Comparison of ENCODE assay signal across 23 cellular contexts in the genomic region with DNA sequence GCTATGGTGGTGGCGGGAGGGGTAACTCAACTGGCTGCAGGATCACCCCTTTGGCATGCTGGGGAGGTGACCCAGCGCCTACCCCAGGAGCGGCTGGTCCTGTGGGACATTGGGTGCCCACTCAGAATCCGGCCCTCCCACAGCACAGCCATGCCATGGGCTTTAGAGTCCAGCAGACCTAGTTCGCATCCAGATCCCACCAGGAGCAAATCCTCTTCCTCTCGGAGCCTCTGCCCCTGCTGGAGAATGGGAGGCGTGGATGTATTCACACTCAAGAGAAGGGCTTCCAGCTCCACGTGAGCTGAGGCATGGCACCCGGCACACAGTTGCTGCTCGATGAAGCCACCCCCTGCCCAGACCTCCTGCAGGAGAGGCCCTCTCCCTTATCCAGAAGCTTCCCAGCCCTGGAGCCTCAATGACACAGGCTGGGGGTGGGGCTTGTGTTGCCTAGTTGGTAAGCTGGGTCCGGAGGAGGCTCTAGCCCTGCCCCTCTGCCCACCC. TPM values are rescaled to one million over a fixed set of nuclear protein-coding genes. Genes with fewer than 3 reads are reported as not detected.
DNase-seq lines count a peak whose midpoint lies in the region; TF ChIP-seq lines count a peak whose summit lies in the region.
"Had no signal": no experiment of that assay in that cellular context is flagged by ENCODE, and none has a peak within 500 bp of the region (broad histone marks: within the 10 kb centered on the region; RNA-seq: fewer than 3 reads in every experiment).

No MANE protein-coding gene starts in this region.

- H3K9me3 ChIP-seq in H9 (ENCODE audit: control insufficient read depth, low read depth, low read length) (no peaks in the 10 kb centered on the region), WERI-Rb-1 (ENCODE audit: severe bottlenecking) (no peaks in the 10 kb centered on the region)
- H3K9me3 ChIP-seq: ascending aorta, MG63 had no signal

- H3K27ac Mint-ChIP-seq in H9 = no peak overlapping the region
- H3K27ac Mint-ChIP-seq: effector memory CD8-positive, alpha-beta T cell; natural killer cell; stimulated activated naive CD8-positive, alpha-beta T cell treated with anti-CD3 and anti-CD28 coated beads, Interleukin-15, Interleukin-2, amounts not matched to agents 100 ng/mL and 50 ng/mL, for 24 hours; T-helper 17 cell had no signal

- no peak overlapping the region for H4K91ac ChIP-seq in H9 (ENCODE audit: insufficient read length, low read depth, low read length)

- no peak overlapping the region for H2BK120ac ChIP-seq in H9 (ENCODE audit: low read depth, low read length, poor library complexity, severe bottlenecking)

- no peak overlapping the region for H2AK5ac ChIP-seq in H9 (ENCODE audit: insufficient read length, low read length)

- no peaks in the 10 kb centered on the region; a peak in 1 of 5 replicates for H3K9me3 Mint-ChIP-seq in H9
- H3K9me3 Mint-ChIP-seq: effector memory CD8-positive, alpha-beta T cell; natural killer cell; stimulated activated naive CD8-positive, alpha-beta T cell treated with anti-CD3 and anti-CD28 coated beads, Interleukin-15, Interleukin-2, amounts not matched to agents 100 ng/mL and 50 ng/mL, for 24 hours had no signal

- no peak overlapping the region for H2BK12ac ChIP-seq in H9 (ENCODE audit: insufficient read length, low read depth, low read length)

- no peaks in the 10 kb centered on the region for H3K36me3 Mint-ChIP-seq in H9 (ENCODE audit: insufficient read depth in 1 of 3, low read depth in 3 of 3)
- H3K36me3 Mint-ChIP-seq: natural killer cell had no signal

- H3K27me3 Mint-ChIP-seq in H9 (ENCODE audit: low read depth) = peaks cover 17% of the 10 kb centered on the region

- no peak overlapping the region for H3K4me2 ChIP-seq in H9 (ENCODE audit: insufficient read depth, insufficient read length, low read length)
- H3K4me2 ChIP-seq: hepatocyte had no signal

- H4K20me1 ChIP-seq in H9 (ENCODE audit: control insufficient read depth, insufficient read depth, insufficient read length) = no peaks in the 10 kb centered on the region

- H3K27me3 ChIP-seq in H9 (ENCODE audit: insufficient read depth, low read length) (no peaks in the 10 kb centered on the region), WERI-Rb-1 (ENCODE audit: insufficient read depth, low read depth, severe bottlenecking) (no peaks in the 10 kb centered on the region)
- H3K27me3 ChIP-seq: ascending aorta, hepatocyte, MG63 had no signal

- H3K79me2 ChIP-seq in H9 (ENCODE audit: insufficient read depth, low read length) = no peaks in the 10 kb centered on the region

- no peak overlapping the region for H3K4me3 Mint-ChIP-seq in H9
- H3K4me3 Mint-ChIP-seq: effector memory CD8-positive, alpha-beta T cell; natural killer cell; stimulated activated naive CD8-positive, alpha-beta T cell treated with anti-CD3 and anti-CD28 coated beads, Interleukin-15, Interleukin-2, amounts not matched to agents 100 ng/mL and 50 ng/mL, for 24 hours; T-helper 17 cell had no signal

- H2AFZ ChIP-seq in H9 (ENCODE audit: low read length) = no peak overlapping the region
- H2AFZ ChIP-seq: hepatocyte had no signal

- no peaks in the 10 kb centered on the region for H3K23me2 ChIP-seq in H9 (ENCODE audit: insufficient read length, low read depth, low read length, poor library complexity, severe bottlenecking)

- no peak overlapping the region for H3K56ac ChIP-seq in H9 (ENCODE audit: insufficient read length, low read depth, low read length)

- no peak overlapping the region for H2BK15ac ChIP-seq in H9 (ENCODE audit: low read depth, low read length)

- no peak overlapping the region for H3K14ac ChIP-seq in H9 (ENCODE audit: insufficient read depth, low read length)

- H4K5ac ChIP-seq in H9 (ENCODE audit: insufficient read length, low read depth, low read length) = no peak overlapping the region

- no peaks in the 10 kb centered on the region; the same call in 1 of the 2 replicates for H3K4me1 ChIP-seq in H9 (ENCODE audit: insufficient read depth, low read length)
- H3K4me1 ChIP-seq: ascending aorta had no signal

- H2BK20ac ChIP-seq in H9 (ENCODE audit: low read depth, low read length, poor library complexity, severe bottlenecking) = no peak overlapping the region

- no peak overlapping the region for H3K4ac ChIP-seq in H9 (ENCODE audit: low read depth, low read length)

- H3K79me1 ChIP-seq in H9 (ENCODE audit: insufficient read depth, low read depth, low read length, poor library complexity, severe bottlenecking) = no peaks in the 10 kb centered on the region

- H3K36me3 ChIP-seq in WERI-Rb-1 = peaks cover 68% of the 10 kb centered on the region
- H3K36me3 ChIP-seq: ascending aorta, MG63 had no signal

- H2BK5ac ChIP-seq in H9 (ENCODE audit: insufficient read length, low read length) = no peak overlapping the region

- no peak overlapping the region for H3K18ac ChIP-seq in H9 (ENCODE audit: insufficient read length, low read depth, low read length)

- no peak overlapping the region for H3T11ph ChIP-seq in H9 (ENCODE audit: low read length)

- no peak overlapping the region for H3K4me3 ChIP-seq in WERI-Rb-1 (ENCODE audit: low read depth, low read length)
- H3K4me3 ChIP-seq: ascending aorta, hepatocyte, MG63 had no signal

- H3K27ac ChIP-seq in H9 (ENCODE audit: insufficient read length, low read depth, low read length) (no peak overlapping the region), WERI-Rb-1 (no peak overlapping the region)
- H3K27ac ChIP-seq: ascending aorta, hepatocyte had no signal

- H4K8ac ChIP-seq in H9 (replicated peaks; ENCODE audit: insufficient read length, low read depth, low read length) = no peak overlapping the region

- no peak overlapping the region for H3K23ac ChIP-seq in H9 (ENCODE audit: insufficient read length, low read depth, low read length)

- peak; percentile 33 for DNase-seq in H9
- peak; percentile 10 for DNase-seq in WERI-Rb-1
- peak; percentile 57 for DNase-seq in islet precursor cell
- DNase-seq in retina = peak; percentile 57
- DNase-seq in central memory CD4-positive, alpha-beta T cell = no peak
- no peak for DNase-seq in SKM-1 (lab: John Stamatoyannopoulos, UW; ENCODE audit: unreplicated experiment)
- no peak for DNase-seq in NCI-H69 (lab: John Stamatoyannopoulos, UW)
- DNase-seq: activated CD4-positive, alpha-beta T cell treated with anti-CD3 and anti-CD28 coated beads, Interleukin-2, amount 50 U/mL, for 1 hour; activated gamma-delta T cell treated with Interleukin-2 at 50 U/mL for 16 hours; DND-41; effector memory CD8-positive, alpha-beta T cell; MG63; natural killer cell; NCI-H146; NCI-H2171 treated with DMSO at 0.1 percent for 48 hours; SIG-M5; small intestine; stimulated activated CD4-positive, alpha-beta T cell treated with anti-CD3 and anti-CD28 coated beads, Interleukin-4, amount 100 ng/mL, for 1 hour had no signal

- no peak overlapping the region for H3K9ac ChIP-seq in H9 (ENCODE audit: extremely low read depth, insufficient read length, low read length)

- WGBS in H9 (ENCODE audit: extremely low coverage, insufficient read length, low lambda C conversion rate) = no CpG with 5 or more reads among the region's 11 CpGs

- TF ChIP-seq CTCF in H9 (conservative IDR thresholded peaks at IDR 0.05) (no peak), WERI-Rb-1 (IDR thresholded peaks at IDR 0.05; ENCODE audit: low read depth, low read length) (no peak)

- H3K4me1 Mint-ChIP-seq in H9 = peaks cover 15 to 28% of the 10 kb centered on the region in 2 experiments
- H3K4me1 Mint-ChIP-seq: natural killer cell, T-helper 17 cell had no signal

RNA-seq across cellular contexts. Expression of a gene that starts 17.7 kb away (rescaled TPM):
- 2.8 and 3.2 TPM in 2 replicates for total RNA-seq in H9 (2021)
- total RNA-seq: fibroblast of lung had no signal

Comparison
In these comparisons a context has a peak if more than half of its experiments do, and no peak if none do; other contexts are left out.
1. DNase-seq: peak in H9 (single experiment), WERI-Rb-1 (single experiment), islet precursor cell (single experiment) and retina (single experiment); none in central memory CD4-positive, alpha-beta T cell (single experiment), SKM-1 (single experiment) and NCI-H69 (single experiment).